ENCODE assay signal across 9 cellular contexts in the genomic region with DNA sequence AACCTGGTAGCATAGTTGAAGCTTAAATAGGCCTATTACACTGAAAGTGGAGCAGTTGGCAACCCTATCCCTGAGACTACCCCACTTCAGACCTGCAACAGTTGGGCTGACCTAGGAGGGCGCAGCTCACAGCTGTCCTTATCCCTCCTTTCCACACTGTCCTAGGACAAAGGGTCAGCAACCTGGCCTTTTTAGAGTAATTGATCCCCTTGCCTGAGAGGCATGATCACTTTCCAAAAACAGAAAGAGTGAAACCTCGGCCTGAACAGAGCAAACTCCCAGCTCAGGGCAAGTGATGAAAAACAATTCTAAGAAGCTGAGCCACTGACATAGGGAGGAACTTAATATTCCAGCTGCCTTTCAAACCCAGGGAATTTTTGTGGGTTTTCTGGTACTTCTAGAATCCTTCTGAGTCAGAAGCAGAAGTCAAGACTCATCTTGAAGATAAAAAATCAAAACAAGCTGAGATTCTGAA.
DNase-seq lines count a peak whose midpoint lies in the region; ATAC-seq, FAIRE-seq and TF ChIP-seq lines count a peak whose summit lies in the region.
"Had no signal": no experiment of that assay in that cellular context is flagged by ENCODE, and none has a peak within 500 bp of the region (broad histone marks: within the 10 kb centered on the region; RNA-seq: fewer than 3 reads in every experiment).

No MANE protein-coding gene starts in this region.

- no peak overlapping the region for H3K4me3 ChIP-seq in sigmoid colon

- H3K27me3 ChIP-seq in sigmoid colon, result no peaks in the 10 kb centered on the region

- TF ChIP-seq CTCF in sigmoid colon (IDR thresholded peaks at IDR 0.05), result no peak

- 81 to 84% methylated on average over 2 of the region's 2 CpGs for WGBS in sigmoid colon, 2 donors

- no peak for FAIRE-seq in GM19239 (lab: Jason Lieb, UNC)

- peak overlapping the region; percentile 84 to 98 (median 94) for H3K27ac ChIP-seq in sigmoid colon

- H3K4me1 ChIP-seq in sigmoid colon, result peaks cover 0 to 86% (median 63%) of the 10 kb centered on the region in 4 donors

- peak; percentile 52 for ATAC-seq in left ventricle myocardium superior

- DNase-seq in Daoy (ENCODE audit: low read depth), result peak; percentile 11
- DNase-seq in amniotic stem cell (lab: John Stamatoyannopoulos, UW), result peak; percentile 76
- DNase-seq in left ventricle myocardium superior, result no peak
- no peak for DNase-seq in sigmoid colon
- DNase-seq in NOMO-1 (lab: John Stamatoyannopoulos, UW; ENCODE audit: unreplicated experiment in 2 of 2), result no peak
- no peak for DNase-seq in SHP77 (lab: John Stamatoyannopoulos, UW)
- no peak for DNase-seq in G401 (ENCODE audit: low spot score)
- no peak for DNase-seq in GM19239 (ENCODE audit: insufficient read length, low spot score)
- DNase-seq: DND-41 had no signal

- no peak for TF ChIP-seq EP300 in sigmoid colon (IDR thresholded peaks at IDR 0.05)

- in situ Hi-C loops in G401 (cut with HindIII; ENCODE audit: low sequenced_read_pairs), result no loop called here

- H3K9me3 ChIP-seq in sigmoid colon, result no peaks in the 10 kb centered on the region

- intact Hi-C loops in left ventricle myocardium superior (cut with micrococcal nuclease), result loop anchor here (10.0 kb wide), 2 partner anchors 104 to 244 kb away; no protein-coding TSS in a partner anchor
- intact Hi-C loops in sigmoid colon (cut with DNase I), result loop anchor here (5.0 kb wide), 2 partner anchors 172 to 247 kb away; a partner anchor contains a TSS

- no peak for TF ChIP-seq POLR2A in sigmoid colon (IDR thresholded peaks at IDR 0.05)

- peaks cover 0 to 1% (median 0%) of the 10 kb centered on the region in 4 donors for H3K36me3 ChIP-seq in sigmoid colon

Comparison
In these comparisons a context has a peak if more than half of its experiments do, and no peak if none do; other contexts are left out.
1. DNase-seq: peak in Daoy (single experiment) and amniotic stem cell (single experiment); none in left ventricle myocardium superior (single experiment), sigmoid colon (single experiment), NOMO-1 (0 of 2), SHP77 (0 of 2), G401 (single experiment) and GM19239 (single experiment).